Comparison of ENCODE assay signal across 1 cellular context in the genomic region with DNA sequence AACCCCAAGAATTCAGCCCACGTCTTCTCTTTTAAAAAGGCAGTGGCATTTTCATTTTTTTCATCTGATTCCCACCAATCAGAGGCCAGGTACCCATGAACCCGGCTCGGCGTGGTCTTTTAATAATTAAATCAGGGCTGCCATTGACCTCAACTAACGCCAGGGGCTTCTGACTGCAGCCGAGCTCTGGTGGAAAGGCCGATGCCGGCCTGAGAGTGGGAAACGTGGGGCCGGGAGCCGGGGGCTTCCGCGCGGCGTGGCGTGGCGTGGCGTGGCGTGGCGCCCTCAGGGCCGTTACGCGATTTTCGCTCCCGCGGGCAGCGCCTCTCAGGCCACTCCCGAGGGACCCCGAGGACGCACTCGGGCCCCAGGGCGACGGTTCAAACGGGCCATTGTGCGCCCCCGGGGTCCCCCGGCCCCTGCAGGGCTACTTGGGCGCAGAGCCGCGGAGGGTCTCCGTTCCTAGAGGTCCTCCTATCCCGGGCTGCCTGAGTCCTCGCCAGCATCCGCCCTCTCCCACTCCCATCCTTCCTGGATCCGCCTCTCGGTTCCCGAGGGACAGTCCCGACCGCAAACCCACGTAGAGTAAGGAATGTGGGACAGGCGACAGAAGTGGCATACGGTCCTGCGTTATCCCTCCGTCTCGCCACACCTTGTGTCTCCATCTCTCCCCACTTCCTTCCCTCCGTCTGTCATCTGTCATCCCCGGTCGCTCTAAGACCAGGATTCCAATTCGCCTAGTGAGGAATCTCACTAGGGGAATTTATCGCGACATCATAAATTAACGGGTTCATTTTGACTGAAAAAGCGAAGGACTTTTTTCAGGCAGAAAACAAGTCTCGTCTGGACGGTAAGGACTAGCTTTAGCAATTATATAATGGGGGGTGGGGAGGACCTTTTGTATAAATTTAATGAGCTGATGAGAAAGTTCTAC.
A peak's percentile ranks its signal among the peaks of the same experiment; 100 is the strongest.
TF ChIP-seq lines count a peak whose summit lies in the region.

No MANE protein-coding gene starts in this region.

TF ChIP-seq in K562, 482 proteins besides CTCF, POLR2A, EP300 and RAD21 (continued from another document and continues in another):
- TF ChIP-seq, protein P1, sequence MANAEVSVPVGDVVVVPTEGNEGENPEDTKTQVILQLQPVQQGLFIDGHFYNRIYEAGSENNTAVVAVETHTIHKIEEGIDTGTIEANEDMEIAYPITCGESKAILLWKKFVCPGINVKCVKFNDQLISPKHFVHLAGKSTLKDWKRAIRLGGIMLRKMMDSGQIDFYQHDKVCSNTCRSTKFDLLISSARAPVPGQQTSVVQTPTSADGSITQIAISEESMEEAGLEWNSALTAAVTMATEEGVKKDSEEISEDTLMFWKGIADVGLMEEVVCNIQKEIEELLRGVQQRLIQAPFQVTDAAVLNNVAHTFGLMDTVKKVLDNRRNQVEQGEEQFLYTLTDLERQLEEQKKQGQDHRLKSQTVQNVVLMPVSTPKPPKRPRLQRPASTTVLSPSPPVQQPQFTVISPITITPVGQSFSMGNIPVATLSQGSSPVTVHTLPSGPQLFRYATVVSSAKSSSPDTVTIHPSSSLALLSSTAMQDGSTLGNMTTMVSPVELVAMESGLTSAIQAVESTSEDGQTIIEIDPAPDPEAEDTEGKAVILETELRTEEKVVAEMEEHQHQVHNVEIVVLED (CRISPR knock-in tag; IDR thresholded peaks at IDR 0.05) = peak; percentile 46; the same call in 1 of the 2 replicates
- no peak for TF ChIP-seq SMARCC2 (IDR thresholded peaks at IDR 0.05; ENCODE audit: low read depth)
- no peak for TF ChIP-seq SMAD1 (IDR thresholded peaks at IDR 0.05; ENCODE audit: low read depth, low read length, partially characterized antibody)
- no peak for TF ChIP-seq BRCA1 (IDR thresholded peaks at IDR 0.05)
- no peak for TF ChIP-seq BRCA1 (CRISPR knock-in tag; IDR thresholded peaks at IDR 0.05)
- TF ChIP-seq GABPB1 (CRISPR knock-in tag; IDR thresholded peaks at IDR 0.05) = no peak
- TF ChIP-seq, protein P2, sequence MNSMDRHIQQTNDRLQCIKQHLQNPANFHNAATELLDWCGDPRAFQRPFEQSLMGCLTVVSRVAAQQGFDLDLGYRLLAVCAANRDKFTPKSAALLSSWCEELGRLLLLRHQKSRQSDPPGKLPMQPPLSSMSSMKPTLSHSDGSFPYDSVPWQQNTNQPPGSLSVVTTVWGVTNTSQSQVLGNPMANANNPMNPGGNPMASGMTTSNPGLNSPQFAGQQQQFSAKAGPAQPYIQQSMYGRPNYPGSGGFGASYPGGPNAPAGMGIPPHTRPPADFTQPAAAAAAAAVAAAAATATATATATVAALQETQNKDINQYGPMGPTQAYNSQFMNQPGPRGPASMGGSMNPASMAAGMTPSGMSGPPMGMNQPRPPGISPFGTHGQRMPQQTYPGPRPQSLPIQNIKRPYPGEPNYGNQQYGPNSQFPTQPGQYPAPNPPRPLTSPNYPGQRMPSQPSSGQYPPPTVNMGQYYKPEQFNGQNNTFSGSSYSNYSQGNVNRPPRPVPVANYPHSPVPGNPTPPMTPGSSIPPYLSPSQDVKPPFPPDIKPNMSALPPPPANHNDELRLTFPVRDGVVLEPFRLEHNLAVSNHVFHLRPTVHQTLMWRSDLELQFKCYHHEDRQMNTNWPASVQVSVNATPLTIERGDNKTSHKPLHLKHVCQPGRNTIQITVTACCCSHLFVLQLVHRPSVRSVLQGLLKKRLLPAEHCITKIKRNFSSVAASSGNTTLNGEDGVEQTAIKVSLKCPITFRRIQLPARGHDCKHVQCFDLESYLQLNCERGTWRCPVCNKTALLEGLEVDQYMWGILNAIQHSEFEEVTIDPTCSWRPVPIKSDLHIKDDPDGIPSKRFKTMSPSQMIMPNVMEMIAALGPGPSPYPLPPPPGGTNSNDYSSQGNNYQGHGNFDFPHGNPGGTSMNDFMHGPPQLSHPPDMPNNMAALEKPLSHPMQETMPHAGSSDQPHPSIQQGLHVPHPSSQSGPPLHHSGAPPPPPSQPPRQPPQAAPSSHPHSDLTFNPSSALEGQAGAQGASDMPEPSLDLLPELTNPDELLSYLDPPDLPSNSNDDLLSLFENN (IDR thresholded peaks at IDR 0.05; ENCODE audit: low read depth in 2 of 2, low read length in 2 of 2) = no peak
- TF ChIP-seq GATAD2A (IDR thresholded peaks at IDR 0.05) = 0 out of 2 replicates have a peak, but pooled peaks have one; percentile 69
- TF ChIP-seq, protein P3, sequence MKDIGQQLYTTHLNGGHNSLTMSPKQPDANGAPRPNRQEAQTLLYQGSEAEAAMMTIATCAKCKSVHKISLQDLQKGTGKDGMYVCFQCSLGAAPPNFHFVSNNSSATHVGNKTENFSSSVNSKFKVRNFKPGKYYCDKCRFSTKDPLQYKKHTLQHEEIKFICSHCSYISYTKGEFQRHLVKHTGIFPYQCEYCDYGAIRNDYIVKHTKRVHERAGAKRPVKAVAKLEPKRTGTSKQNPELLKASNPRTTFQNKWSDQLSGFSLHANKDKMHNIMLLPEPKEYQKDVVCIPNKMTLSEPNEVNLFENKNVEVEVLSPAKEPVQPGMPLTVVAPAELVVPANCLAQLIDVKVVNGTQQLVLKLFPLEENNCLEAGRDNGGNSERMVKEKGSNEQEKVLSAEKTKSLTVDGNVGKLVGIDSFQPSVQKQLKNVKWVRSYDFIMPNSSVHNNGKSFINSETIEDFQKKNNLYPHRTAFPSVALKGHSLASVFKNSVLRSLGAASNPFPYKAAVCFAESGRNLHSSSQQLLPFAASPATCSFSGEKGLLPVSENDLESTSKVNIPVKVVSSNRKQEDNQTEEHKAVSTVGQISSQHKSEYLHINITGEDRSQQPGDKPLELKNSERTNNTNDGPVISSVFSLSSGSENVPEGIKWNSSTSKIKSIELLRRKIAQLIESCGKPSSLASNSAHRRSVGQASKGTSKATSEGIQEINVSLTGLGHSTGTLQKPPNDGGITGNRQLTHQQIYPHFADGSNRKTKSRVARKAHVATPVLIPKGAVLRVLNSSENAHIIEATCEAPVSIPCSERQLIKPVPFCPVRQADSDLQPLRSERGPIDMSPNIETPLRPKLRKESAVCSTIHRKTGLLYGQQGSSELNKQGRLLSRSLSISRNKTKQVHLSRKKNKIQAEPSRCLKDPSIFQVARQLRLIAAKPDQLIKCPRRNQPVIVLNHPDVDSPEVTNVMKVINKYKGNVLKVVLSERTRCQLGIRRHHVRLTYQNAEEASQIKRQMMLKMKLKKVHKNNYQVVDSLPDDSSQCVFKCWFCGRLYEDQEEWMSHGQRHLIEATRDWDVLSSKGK (CRISPR knock-in tag; IDR thresholded peaks at IDR 0.05) = no peak
- no peak for TF ChIP-seq SP2 (IDR thresholded peaks at IDR 0.05; ENCODE audit: extremely low read depth, low read depth, low read length, poor library complexity, severe bottlenecking)
- 0 out of 4 replicates have a peak, but pooled peaks of 1 of the 2 experiments have one; percentile 41 for TF ChIP-seq SRF (CRISPR knock-in tag; IDR thresholded peaks at IDR 0.05)
- TF ChIP-seq MAFF (IDR thresholded peaks at IDR 0.05; ENCODE audit: low read length) = no peak
- TF ChIP-seq RBM39 (optimal IDR thresholded peaks at IDR 0.05; ENCODE audit: low read depth, low read length) = no peak
- no peak for TF ChIP-seq GABPB2 (CRISPR knock-in tag; conservative IDR thresholded peaks at IDR 0.05)
- no peak for TF ChIP-seq ZNF24 (IDR thresholded peaks at IDR 0.05)
- TF ChIP-seq, protein P4, sequence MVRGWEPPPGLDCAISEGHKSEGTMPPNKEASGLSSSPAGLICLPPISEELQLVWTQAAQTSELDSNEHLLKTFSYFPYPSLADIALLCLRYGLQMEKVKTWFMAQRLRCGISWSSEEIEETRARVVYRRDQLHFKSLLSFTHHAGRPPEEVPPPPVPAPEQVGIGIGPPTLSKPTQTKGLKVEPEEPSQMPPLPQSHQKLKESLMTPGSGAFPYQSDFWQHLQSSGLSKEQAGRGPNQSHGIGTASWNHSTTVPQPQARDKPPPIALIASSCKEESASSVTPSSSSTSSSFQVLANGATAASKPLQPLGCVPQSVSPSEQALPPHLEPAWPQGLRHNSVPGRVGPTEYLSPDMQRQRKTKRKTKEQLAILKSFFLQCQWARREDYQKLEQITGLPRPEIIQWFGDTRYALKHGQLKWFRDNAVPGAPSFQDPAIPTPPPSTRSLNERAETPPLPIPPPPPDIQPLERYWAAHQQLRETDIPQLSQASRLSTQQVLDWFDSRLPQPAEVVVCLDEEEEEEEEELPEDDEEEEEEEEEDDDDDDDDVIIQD (CRISPR knock-in tag; IDR thresholded peaks at IDR 0.05) = no peak
- TF ChIP-seq, protein P5, sequence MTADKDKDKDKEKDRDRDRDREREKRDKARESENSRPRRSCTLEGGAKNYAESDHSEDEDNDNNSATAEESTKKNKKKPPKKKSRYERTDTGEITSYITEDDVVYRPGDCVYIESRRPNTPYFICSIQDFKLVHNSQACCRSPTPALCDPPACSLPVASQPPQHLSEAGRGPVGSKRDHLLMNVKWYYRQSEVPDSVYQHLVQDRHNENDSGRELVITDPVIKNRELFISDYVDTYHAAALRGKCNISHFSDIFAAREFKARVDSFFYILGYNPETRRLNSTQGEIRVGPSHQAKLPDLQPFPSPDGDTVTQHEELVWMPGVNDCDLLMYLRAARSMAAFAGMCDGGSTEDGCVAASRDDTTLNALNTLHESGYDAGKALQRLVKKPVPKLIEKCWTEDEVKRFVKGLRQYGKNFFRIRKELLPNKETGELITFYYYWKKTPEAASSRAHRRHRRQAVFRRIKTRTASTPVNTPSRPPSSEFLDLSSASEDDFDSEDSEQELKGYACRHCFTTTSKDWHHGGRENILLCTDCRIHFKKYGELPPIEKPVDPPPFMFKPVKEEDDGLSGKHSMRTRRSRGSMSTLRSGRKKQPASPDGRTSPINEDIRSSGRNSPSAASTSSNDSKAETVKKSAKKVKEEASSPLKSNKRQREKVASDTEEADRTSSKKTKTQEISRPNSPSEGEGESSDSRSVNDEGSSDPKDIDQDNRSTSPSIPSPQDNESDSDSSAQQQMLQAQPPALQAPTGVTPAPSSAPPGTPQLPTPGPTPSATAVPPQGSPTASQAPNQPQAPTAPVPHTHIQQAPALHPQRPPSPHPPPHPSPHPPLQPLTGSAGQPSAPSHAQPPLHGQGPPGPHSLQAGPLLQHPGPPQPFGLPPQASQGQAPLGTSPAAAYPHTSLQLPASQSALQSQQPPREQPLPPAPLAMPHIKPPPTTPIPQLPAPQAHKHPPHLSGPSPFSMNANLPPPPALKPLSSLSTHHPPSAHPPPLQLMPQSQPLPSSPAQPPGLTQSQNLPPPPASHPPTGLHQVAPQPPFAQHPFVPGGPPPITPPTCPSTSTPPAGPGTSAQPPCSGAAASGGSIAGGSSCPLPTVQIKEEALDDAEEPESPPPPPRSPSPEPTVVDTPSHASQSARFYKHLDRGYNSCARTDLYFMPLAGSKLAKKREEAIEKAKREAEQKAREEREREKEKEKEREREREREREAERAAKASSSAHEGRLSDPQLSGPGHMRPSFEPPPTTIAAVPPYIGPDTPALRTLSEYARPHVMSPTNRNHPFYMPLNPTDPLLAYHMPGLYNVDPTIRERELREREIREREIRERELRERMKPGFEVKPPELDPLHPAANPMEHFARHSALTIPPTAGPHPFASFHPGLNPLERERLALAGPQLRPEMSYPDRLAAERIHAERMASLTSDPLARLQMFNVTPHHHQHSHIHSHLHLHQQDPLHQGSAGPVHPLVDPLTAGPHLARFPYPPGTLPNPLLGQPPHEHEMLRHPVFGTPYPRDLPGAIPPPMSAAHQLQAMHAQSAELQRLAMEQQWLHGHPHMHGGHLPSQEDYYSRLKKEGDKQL (CRISPR knock-in tag; IDR thresholded peaks at IDR 0.05; ENCODE audit: borderline replicate concordance) = no peak
- TF ChIP-seq MAFG (tag; conservative IDR thresholded peaks at IDR 0.05) = no peak
- TF ChIP-seq, protein P6, sequence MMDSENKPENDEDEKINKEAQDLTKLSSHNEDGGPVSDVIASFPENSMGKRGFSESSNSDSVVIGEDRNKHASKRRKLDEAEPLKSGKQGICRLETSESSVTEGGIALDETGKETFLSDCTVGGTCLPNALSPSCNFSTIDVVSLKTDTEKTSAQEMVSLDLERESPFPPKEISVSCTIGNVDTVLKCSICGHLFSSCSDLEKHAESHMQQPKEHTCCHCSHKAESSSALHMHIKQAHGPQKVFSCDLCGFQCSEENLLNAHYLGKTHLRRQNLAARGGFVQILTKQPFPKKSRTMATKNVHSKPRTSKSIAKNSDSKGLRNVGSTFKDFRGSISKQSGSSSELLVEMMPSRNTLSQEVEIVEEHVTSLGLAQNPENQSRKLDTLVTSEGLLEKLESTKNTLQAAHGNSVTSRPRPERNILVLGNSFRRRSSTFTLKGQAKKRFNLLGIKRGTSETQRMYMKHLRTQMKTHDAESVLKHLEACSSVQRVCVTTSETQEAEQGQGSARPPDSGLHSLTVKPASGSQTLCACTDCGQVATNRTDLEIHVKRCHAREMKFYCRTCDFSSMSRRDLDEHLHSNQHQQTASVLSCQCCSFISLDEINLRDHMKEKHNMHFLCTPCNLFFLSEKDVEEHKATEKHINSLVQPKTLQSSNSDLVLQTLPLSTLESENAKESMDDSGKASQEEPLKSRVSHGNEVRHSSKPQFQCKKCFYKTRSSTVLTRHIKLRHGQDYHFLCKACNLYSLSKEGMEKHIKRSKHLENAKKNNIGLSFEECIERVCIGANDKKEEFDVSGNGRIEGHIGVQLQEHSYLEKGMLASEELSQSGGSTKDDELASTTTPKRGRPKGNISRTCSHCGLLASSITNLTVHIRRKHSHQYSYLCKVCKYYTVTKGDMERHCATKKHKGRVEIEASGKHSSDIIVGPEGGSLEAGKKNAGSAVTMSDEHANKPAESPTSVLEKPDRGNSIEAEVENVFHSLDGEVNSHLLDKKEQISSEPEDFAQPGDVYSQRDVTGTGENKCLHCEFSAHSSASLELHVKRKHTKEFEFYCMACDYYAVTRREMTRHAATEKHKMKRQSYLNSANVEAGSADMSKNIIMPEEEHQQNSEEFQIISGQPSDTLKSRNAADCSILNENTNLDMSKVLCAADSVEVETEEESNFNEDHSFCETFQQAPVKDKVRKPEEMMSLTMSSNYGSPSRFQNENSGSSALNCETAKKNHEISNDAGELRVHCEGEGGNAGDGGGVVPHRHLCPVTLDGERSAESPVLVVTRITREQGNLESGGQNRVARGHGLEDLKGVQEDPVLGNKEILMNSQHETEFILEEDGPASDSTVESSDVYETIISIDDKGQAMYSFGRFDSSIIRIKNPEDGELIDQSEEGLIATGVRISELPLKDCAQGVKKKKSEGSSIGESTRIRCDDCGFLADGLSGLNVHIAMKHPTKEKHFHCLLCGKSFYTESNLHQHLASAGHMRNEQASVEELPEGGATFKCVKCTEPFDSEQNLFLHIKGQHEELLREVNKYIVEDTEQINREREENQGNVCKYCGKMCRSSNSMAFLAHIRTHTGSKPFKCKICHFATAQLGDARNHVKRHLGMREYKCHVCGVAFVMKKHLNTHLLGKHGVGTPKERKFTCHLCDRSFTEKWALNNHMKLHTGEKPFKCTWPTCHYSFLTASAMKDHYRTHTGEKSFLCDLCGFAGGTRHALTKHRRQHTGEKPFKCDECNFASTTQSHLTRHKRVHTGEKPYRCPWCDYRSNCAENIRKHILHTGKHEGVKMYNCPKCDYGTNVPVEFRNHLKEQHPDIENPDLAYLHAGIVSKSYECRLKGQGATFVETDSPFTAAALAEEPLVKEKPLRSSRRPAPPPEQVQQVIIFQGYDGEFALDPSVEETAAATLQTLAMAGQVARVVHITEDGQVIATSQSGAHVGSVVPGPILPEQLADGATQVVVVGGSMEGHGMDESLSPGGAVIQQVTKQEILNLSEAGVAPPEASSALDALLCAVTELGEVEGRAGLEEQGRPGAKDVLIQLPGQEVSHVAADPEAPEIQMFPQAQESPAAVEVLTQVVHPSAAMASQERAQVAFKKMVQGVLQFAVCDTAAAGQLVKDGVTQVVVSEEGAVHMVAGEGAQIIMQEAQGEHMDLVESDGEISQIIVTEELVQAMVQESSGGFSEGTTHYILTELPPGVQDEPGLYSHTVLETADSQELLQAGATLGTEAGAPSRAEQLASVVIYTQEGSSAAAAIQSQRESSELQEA (IDR thresholded peaks at IDR 0.05; ENCODE audit: low read depth) = no peak
- TF ChIP-seq TAL1 (IDR thresholded peaks at IDR 0.05) = no peak
- TF ChIP-seq NEUROD1 (IDR thresholded peaks at IDR 0.05; ENCODE audit: borderline replicate concordance, low read depth, low read length, partially characterized antibody) = no peak
- TF ChIP-seq HNRNPK (IDR thresholded peaks at IDR 0.05; ENCODE audit: low read depth, low read length, poor library complexity, severe bottlenecking) = no peak
- no peak for TF ChIP-seq SAFB2 (IDR thresholded peaks at IDR 0.05; ENCODE audit: borderline replicate concordance, low read depth, low read length, severe bottlenecking)
